In genomic region chr9:21081999-21082398, GRCh38 we compare ENCODE assay signal across 1 cellular context.
TF ChIP-seq lines count a peak whose summit lies in the region.

No MANE protein-coding gene starts in this region.

TF ChIP-seq in HepG2, 621 proteins besides CTCF, POLR2A, EP300 and RAD21:
- TF ChIP-seq, protein P1, sequence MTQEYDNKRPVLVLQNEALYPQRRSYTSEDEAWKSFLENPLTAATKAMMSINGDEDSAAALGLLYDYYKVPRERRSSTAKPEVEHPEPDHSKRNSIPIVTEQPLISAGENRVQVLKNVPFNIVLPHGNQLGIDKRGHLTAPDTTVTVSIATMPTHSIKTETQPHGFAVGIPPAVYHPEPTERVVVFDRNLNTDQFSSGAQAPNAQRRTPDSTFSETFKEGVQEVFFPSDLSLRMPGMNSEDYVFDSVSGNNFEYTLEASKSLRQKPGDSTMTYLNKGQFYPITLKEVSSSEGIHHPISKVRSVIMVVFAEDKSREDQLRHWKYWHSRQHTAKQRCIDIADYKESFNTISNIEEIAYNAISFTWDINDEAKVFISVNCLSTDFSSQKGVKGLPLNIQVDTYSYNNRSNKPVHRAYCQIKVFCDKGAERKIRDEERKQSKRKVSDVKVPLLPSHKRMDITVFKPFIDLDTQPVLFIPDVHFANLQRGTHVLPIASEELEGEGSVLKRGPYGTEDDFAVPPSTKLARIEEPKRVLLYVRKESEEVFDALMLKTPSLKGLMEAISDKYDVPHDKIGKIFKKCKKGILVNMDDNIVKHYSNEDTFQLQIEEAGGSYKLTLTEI (CRISPR knock-in tag; conservative IDR thresholded peaks at IDR 0.05): no peak
- TF ChIP-seq DRAP1 (CRISPR knock-in tag; IDR thresholded peaks at IDR 0.05): no peak
- TF ChIP-seq, protein P2, sequence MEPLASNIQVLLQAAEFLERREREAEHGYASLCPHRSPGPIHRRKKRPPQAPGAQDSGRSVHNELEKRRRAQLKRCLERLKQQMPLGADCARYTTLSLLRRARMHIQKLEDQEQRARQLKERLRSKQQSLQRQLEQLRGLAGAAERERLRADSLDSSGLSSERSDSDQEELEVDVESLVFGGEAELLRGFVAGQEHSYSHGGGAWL (CRISPR knock-in tag; IDR thresholded peaks at IDR 0.05): no peak
- TF ChIP-seq REPIN1 (CRISPR knock-in tag; IDR thresholded peaks at IDR 0.05; ENCODE audit: borderline replicate concordance, low read depth): no peak
- TF ChIP-seq KDM5A (IDR thresholded peaks at IDR 0.05; ENCODE audit: borderline replicate concordance, low read length): no peak
- TF ChIP-seq, protein P3, sequence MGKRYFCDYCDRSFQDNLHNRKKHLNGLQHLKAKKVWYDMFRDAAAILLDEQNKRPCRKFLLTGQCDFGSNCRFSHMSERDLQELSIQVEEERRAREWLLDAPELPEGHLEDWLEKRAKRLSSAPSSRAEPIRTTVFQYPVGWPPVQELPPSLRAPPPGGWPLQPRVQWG (CRISPR knock-in tag; IDR thresholded peaks at IDR 0.05; ENCODE audit: borderline replicate concordance, low read depth): no peak
- no peak for TF ChIP-seq RBFOX2 (IDR thresholded peaks at IDR 0.05; ENCODE audit: low read depth, low read length)
- TF ChIP-seq ZMAT3 (CRISPR knock-in tag; conservative IDR thresholded peaks at IDR 0.05): no peak
- TF ChIP-seq ZFYVE20 (CRISPR knock-in tag; IDR thresholded peaks at IDR 0.05; ENCODE audit: borderline replicate concordance, low read depth): no peak
- TF ChIP-seq HNRNPL (IDR thresholded peaks at IDR 0.05; ENCODE audit: low read depth, low read length): no peak
- TF ChIP-seq, protein P4, sequence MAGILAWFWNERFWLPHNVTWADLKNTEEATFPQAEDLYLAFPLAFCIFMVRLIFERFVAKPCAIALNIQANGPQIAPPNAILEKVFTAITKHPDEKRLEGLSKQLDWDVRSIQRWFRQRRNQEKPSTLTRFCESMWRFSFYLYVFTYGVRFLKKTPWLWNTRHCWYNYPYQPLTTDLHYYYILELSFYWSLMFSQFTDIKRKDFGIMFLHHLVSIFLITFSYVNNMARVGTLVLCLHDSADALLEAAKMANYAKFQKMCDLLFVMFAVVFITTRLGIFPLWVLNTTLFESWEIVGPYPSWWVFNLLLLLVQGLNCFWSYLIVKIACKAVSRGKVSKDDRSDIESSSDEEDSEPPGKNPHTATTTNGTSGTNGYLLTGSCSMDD (CRISPR knock-in tag; IDR thresholded peaks at IDR 0.05): no peak
- TF ChIP-seq, protein P5, sequence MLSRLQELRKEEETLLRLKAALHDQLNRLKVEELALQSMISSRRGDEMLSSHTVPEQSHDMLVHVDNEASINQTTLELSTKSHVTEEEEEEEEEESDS (CRISPR knock-in tag; IDR thresholded peaks at IDR 0.05; ENCODE audit: borderline replicate concordance): no peak
- no peak for TF ChIP-seq FLYWCH1 (CRISPR knock-in tag; IDR thresholded peaks at IDR 0.05)
- no peak for TF ChIP-seq MIXL1 (CRISPR knock-in tag; IDR thresholded peaks at IDR 0.05)
- no peak for TF ChIP-seq TOPORS (CRISPR knock-in tag; IDR thresholded peaks at IDR 0.05)
- no peak for TF ChIP-seq ZNF263 (CRISPR knock-in tag; IDR thresholded peaks at IDR 0.05)
- no peak for TF ChIP-seq THAP8 (CRISPR knock-in tag; IDR thresholded peaks at IDR 0.05; ENCODE audit: borderline replicate concordance)
- TF ChIP-seq ZNF33A (CRISPR knock-in tag; IDR thresholded peaks at IDR 0.05; ENCODE audit: borderline replicate concordance): no peak
- no peak for TF ChIP-seq RAD51 (IDR thresholded peaks at IDR 0.05; ENCODE audit: borderline replicate concordance)
- no peak for TF ChIP-seq POLR2G (IDR thresholded peaks at IDR 0.05; ENCODE audit: low read depth, low read length)
